Comparison of ENCODE assay signal across 8 cellular contexts in genomic region chr19:17419154-17419490, GRCh38. TPM values are rescaled to one million over a fixed set of nuclear protein-coding genes. Genes with fewer than 3 reads are reported as not detected.
DNase-seq lines count a peak whose midpoint lies in the region; ATAC-seq and TF ChIP-seq lines count a peak whose summit lies in the region.

No MANE protein-coding gene starts in this region.

- no peaks in the 10 kb centered on the region for H4K20me1 ChIP-seq in SK-N-SH (ENCODE audit: insufficient read depth)

- peaks cover 9% of the 10 kb centered on the region for H3K4me1 Mint-ChIP-seq in activated CD8-positive, alpha-beta T cell treated with anti-CD3 and anti-CD28 coated beads for 36 hours (ENCODE audit: low read depth)

- intact Hi-C loops in activated CD8-positive, alpha-beta T cell treated with anti-CD3 and anti-CD28 coated beads for 36 hours (cut with micrococcal nuclease) = no loop called here
- intact Hi-C loops in stomach (cut with DNase I; ENCODE audit: low total_unique reads) = no loop called here
- intact Hi-C loops in lower leg skin (cut with DNase I; ENCODE audit: low total_unique reads) = no loop called here

- peak overlapping the region; percentile 69; the same call in 1 of the 2 replicates for H3K9ac ChIP-seq in SK-N-SH

- peak overlapping the region; percentile 99 for H2AFZ ChIP-seq in SK-N-SH (ENCODE audit: low read depth)

- TF ChIP-seq RAD21 in SK-N-SH (IDR thresholded peaks at IDR 0.05; ENCODE audit: low read length) = no peak

- H3K36me3 Mint-ChIP-seq in activated CD8-positive, alpha-beta T cell treated with anti-CD3 and anti-CD28 coated beads for 36 hours (ENCODE audit: low read depth) = peaks cover 13% of the 10 kb centered on the region

- no peak for DNase-seq in SK-N-SH
- no peak for DNase-seq in activated CD8-positive, alpha-beta T cell treated with anti-CD3 and anti-CD28 coated beads for 36 hours
- no peak for DNase-seq in stomach
- DNase-seq in lower leg skin (ENCODE audit: low spot score in 2 of 2) = no peak
- no peak for DNase-seq in C1 segment of cervical spinal cord (lab: John Stamatoyannopoulos, UW)

- H3K36me3 ChIP-seq in SK-N-SH (replicated peaks in 1 of 2; ENCODE audit: control insufficient read depth in 1 of 2, insufficient read depth in 2 of 2, low read length in 1 of 2) = peaks cover 3 to 7% of the 10 kb centered on the region in 2 experiments
- H3K36me3 ChIP-seq in stomach = peaks cover 0 to 38% (median 27%) of the 10 kb centered on the region in 4 donors

- no peaks in the 10 kb centered on the region for H3K9me3 Mint-ChIP-seq in activated CD8-positive, alpha-beta T cell treated with anti-CD3 and anti-CD28 coated beads for 36 hours

- no peaks in the 10 kb centered on the region for H3K27me3 ChIP-seq in SK-N-SH (ENCODE audit: insufficient read depth)
- H3K27me3 ChIP-seq in stomach = peaks cover 0 to 15% (median 0%) of the 10 kb centered on the region in 3 donors

- H3K4me3 Mint-ChIP-seq in activated CD8-positive, alpha-beta T cell treated with anti-CD3 and anti-CD28 coated beads for 36 hours = peak overlapping the region; percentile 91

- TF ChIP-seq POLR2A in stomach (IDR thresholded peaks at IDR 0.05) (no peak), lower leg skin (IDR thresholded peaks at IDR 0.05) (no peak)

- TF ChIP-seq CTCF in SK-N-SH (IDR thresholded peaks at IDR 0.05) (no peak), stomach (IDR thresholded peaks at IDR 0.05) (no peak), lower leg skin (IDR thresholded peaks at IDR 0.05) (no peak)
- no peak for TF ChIP-seq CTCF in activated CD8-positive, alpha-beta T cell treated with anti-CD3 and anti-CD28 coated beads for 36 hours (IDR thresholded peaks at IDR 0.05)

- H3K4me1 ChIP-seq in SK-N-SH (ENCODE audit: control insufficient read depth in 1 of 2, insufficient read depth in 2 of 2, low read depth in 1 of 2, low read length in 1 of 2) = peaks cover 0 to 8% of the 10 kb centered on the region in 2 experiments; a peak in 1 of 4 replicates
- peaks cover 8 to 33% (median 18%) of the 10 kb centered on the region in 4 donors for H3K4me1 ChIP-seq in stomach

- H3K27ac Mint-ChIP-seq in activated CD8-positive, alpha-beta T cell treated with anti-CD3 and anti-CD28 coated beads for 36 hours = peak overlapping the region; percentile 90

- peak overlapping the region; percentile 59 to 76 for H3K27ac ChIP-seq in SK-N-SH (ENCODE audit: low read depth in 2 of 2, low read length in 1 of 2)
- peak overlapping the region; percentile 71 to 86 (median 81) for H3K27ac ChIP-seq in stomach

- H3K4me3 ChIP-seq in SK-N-SH (ENCODE audit: low read depth in 2 of 2, low read length in 1 of 2) = peak overlapping the region; percentile 34 to 75
- peak overlapping the region; percentile 34; the same call in 1 of the 2 replicates for H3K4me3 ChIP-seq in iPS-18c (ENCODE audit: insufficient read depth, low read depth, low read length)
- peak overlapping the region; percentile 69 to 92 (median 82) for H3K4me3 ChIP-seq in stomach
- no peak overlapping the region for H3K4me3 ChIP-seq in lower leg skin (ENCODE audit: low read depth, poor library complexity, severe bottlenecking)

- POLR2A ChIA-PET in SK-N-SH (lab: Yijun Ruan, JAX) = interaction anchor here (0.6 to 1.3 kb wide), 5 partner anchors 18 to 1300 kb away, joined by 3 to 7 read pairs (median 3); partner anchors contain the start of genes DDA1 and PGLS
- POLR2A ChIA-PET in activated CD8-positive, alpha-beta T cell treated with anti-CD3 and anti-CD28 coated beads for 36 hours (lab: Charles Lee) = interaction anchor here (0.6 to 3.1 kb wide), 8 partner anchors 10 to 440 kb away, joined by 3 to 22 read pairs (median 3); partner anchors contain the start of genes BST2, GTPBP3, PGLS and RPL18A

- H3K9me3 ChIP-seq in SK-N-SH (no peaks in the 10 kb centered on the region), iPS-18c (ENCODE audit: control insufficient read depth, insufficient read depth, low read length) (peaks cover 4% of the 10 kb centered on the region), stomach (no peaks in the 10 kb centered on the region)

- H3F3A ChIP-seq in SK-N-SH (replicated peaks; ENCODE audit: insufficient read depth) = peaks cover 7% of the 10 kb centered on the region

- H3K9me2 ChIP-seq in SK-N-SH = no peaks in the 10 kb centered on the region

- no peaks in the 10 kb centered on the region for H3K27me3 Mint-ChIP-seq in activated CD8-positive, alpha-beta T cell treated with anti-CD3 and anti-CD28 coated beads for 36 hours

- H3K4me2 ChIP-seq in SK-N-SH = peak overlapping the region; percentile 83

- CTCF ChIA-PET in SK-N-SH (lab: Yijun Ruan, JAX) = interaction anchor here (0.7 to 3.5 kb wide), 8 partner anchors 10 to 52 kb away, joined by 3 to 11 read pairs (median 4); no protein-coding TSS in a partner anchor
- CTCF ChIA-PET in activated CD8-positive, alpha-beta T cell treated with anti-CD3 and anti-CD28 coated beads for 36 hours (lab: Charles Lee) = interaction anchor here (0.8 to 3.3 kb wide), 12 partner anchors 10 to 77 kb away, joined by 3 to 10 read pairs (median 5); no protein-coding TSS in a partner anchor

- TF ChIP-seq EP300 in SK-N-SH (IDR thresholded peaks at IDR 0.05; ENCODE audit: borderline replicate concordance in 1 of 2, low read depth in 1 of 2, low read length in 1 of 2) = no peak
- no peak for TF ChIP-seq EP300 in stomach (IDR thresholded peaks at IDR 0.05)

- no peaks in the 10 kb centered on the region for H3K79me2 ChIP-seq in SK-N-SH (ENCODE audit: insufficient read depth)

- ATAC-seq in SK-N-SH treated with all-trans-retinoic acid at 6 μM for 48 hours = no peak
- ATAC-seq in activated CD8-positive, alpha-beta T cell treated with anti-CD3 and anti-CD28 coated beads for 36 hours = no peak
- ATAC-seq in GM21737 (IDR thresholded peaks at IDR 0.05; ENCODE audit: unreplicated experiment) = no peak

- 49% methylated on average over 6 of the region's 6 CpGs for WGBS in SK-N-SH (ENCODE audit: low lambda C conversion rate)
- WGBS in stomach, 5 donors = 26 to 48% (median 35%) methylated on average over 6 of the region's 6 CpGs
- 20 to 27% methylated on average over 6 of the region's 6 CpGs for WGBS in lower leg skin, 2 donors

TF ChIP-seq in SK-N-SH, 30 proteins besides CTCF, POLR2A, EP300 and RAD21 (continues in another document):
- no peak for TF ChIP-seq FOXM1 (IDR thresholded peaks at IDR 0.05; ENCODE audit: low read depth)
- no peak for TF ChIP-seq NFIC (IDR thresholded peaks at IDR 0.05; ENCODE audit: borderline replicate concordance)

TF ChIP-seq in SK-N-SH treated with all-trans-retinoic acid at 6 μM for 48 hours, 23 proteins besides CTCF, POLR2A, EP300 and RAD21 (continues in another document):
- TF ChIP-seq ISL1 (CRISPR knock-in tag; IDR thresholded peaks at IDR 0.05) = no peak
- TF ChIP-seq ESRRG (CRISPR knock-in tag; IDR thresholded peaks at IDR 0.05) = no peak
- TF ChIP-seq TOX (CRISPR knock-in tag; IDR thresholded peaks at IDR 0.05; ENCODE audit: borderline replicate concordance) = no peak
- no peak for TF ChIP-seq ZNF8 (CRISPR knock-in tag; IDR thresholded peaks at IDR 0.05)
- no peak for TF ChIP-seq ARNTL (CRISPR knock-in tag; IDR thresholded peaks at IDR 0.05; ENCODE audit: borderline replicate concordance, low read depth)
- no peak for TF ChIP-seq ZC3H10 (CRISPR knock-in tag; IDR thresholded peaks at IDR 0.05)
- no peak for TF ChIP-seq BACH2 (CRISPR knock-in tag; IDR thresholded peaks at IDR 0.05; ENCODE audit: borderline replicate concordance)
- no peak for TF ChIP-seq OSR1 (CRISPR knock-in tag; IDR thresholded peaks at IDR 0.05)
- no peak for TF ChIP-seq CSDC2 (CRISPR knock-in tag; IDR thresholded peaks at IDR 0.05)
- TF ChIP-seq ZFP30 (CRISPR knock-in tag; IDR thresholded peaks at IDR 0.05) = no peak

RNA-seq across cellular contexts. Expression of gene MVB12A, which starts 0.7 kb away (rescaled TPM):
- polyA plus RNA-seq in SK-N-SH (2012; rRNA removed) = 63.0 and 63.9 TPM in 2 replicates
- polyA plus RNA-seq in SK-N-SH (2012; cell fraction: cytosol; rRNA removed) = 24.9 and 43.9 TPM in 2 replicates
- polyA plus RNA-seq in SK-N-SH (2012; cell fraction: nucleus; rRNA removed) = 80.2 and 102 TPM in 2 replicates
- total RNA-seq in activated CD8-positive, alpha-beta T cell treated with anti-CD3 and anti-CD28 coated beads for 36 hours = 10 to 100 TPM; 28.1 to 31.8 TPM
- total RNA-seq in stomach = 10 to 100 TPM in 4 of 5 donors, 1 to 10 TPM in 1; 9.9 to 76.3 (median 44.0) TPM
- polyA plus RNA-seq in stomach = 10 to 100 TPM; 63.7 to 67.0 (median 66.0) TPM
- total RNA-seq in lower leg skin = 10 to 100 TPM; 66.8 to 86.4 (median 75.6) TPM

RNA-seq across cellular contexts. Expression of gene BST2, which starts 13.7 kb away (rescaled TPM):
- polyA plus RNA-seq in SK-N-SH (2012; rRNA removed) = 5.7 and 5.9 TPM in 2 replicates
- polyA plus RNA-seq in SK-N-SH (2012; cell fraction: cytosol; rRNA removed) = 4.8 and 6.0 TPM in 2 replicates
- polyA plus RNA-seq in SK-N-SH (2012; cell fraction: nucleus; rRNA removed) = 1.4 and 2.9 TPM in 2 replicates
- 10 to 100 TPM; 89.7 to 98.4 TPM for total RNA-seq in activated CD8-positive, alpha-beta T cell treated with anti-CD3 and anti-CD28 coated beads for 36 hours
- 100 to 1,000 TPM in 2 of 5 donors, 10 to 100 TPM in 2, 1 to 10 TPM in 1; 6.4 to 182 (median 38.4) TPM for total RNA-seq in stomach
- polyA plus RNA-seq in stomach = 10 to 100 TPM; 34.4 to 68.0 (median 59.1) TPM
- 10 to 100 TPM in 3 of 4 donors, 1 to 10 TPM in 1; 9.4 to 15.9 (median 12.5) TPM for total RNA-seq in lower leg skin

RNA-seq across cellular contexts. Expression of gene CCDC194, which starts 25.1 kb away (rescaled TPM):
- not detected in 2 replicates for polyA plus RNA-seq in SK-N-SH (2012; rRNA removed)
- polyA plus RNA-seq in SK-N-SH (2012; cell fraction: cytosol; rRNA removed) = not detected in 2 replicates
- polyA plus RNA-seq in SK-N-SH (2012; cell fraction: nucleus; rRNA removed) = 0.08 TPM in 1 of 2 replicates, not detected in the other
- total RNA-seq in activated CD8-positive, alpha-beta T cell treated with anti-CD3 and anti-CD28 coated beads for 36 hours = 1 to 10 TPM in 1 of 2 experiments, under 1 TPM in 1; 0.78 to 1.3 TPM
- total RNA-seq in stomach = not detected
- polyA plus RNA-seq in stomach = not detected
- total RNA-seq in lower leg skin = not detected

RNA-seq across cellular contexts. Expression of gene TMEM221, which starts 29.3 kb away (rescaled TPM):
- polyA plus RNA-seq in SK-N-SH (2012; rRNA removed) = 0.41 and 0.62 TPM in 2 replicates
- 0.22 and 0.30 TPM in 2 replicates for polyA plus RNA-seq in SK-N-SH (2012; cell fraction: cytosol; rRNA removed)
- polyA plus RNA-seq in SK-N-SH (2012; cell fraction: nucleus; rRNA removed) = 0.56 and 0.60 TPM in 2 replicates
- not detected for total RNA-seq in activated CD8-positive, alpha-beta T cell treated with anti-CD3 and anti-CD28 coated beads for 36 hours
- not detected for total RNA-seq in stomach
- under 1 TPM in 1 of 3 donors, not detected in 2; 0.20 TPM for polyA plus RNA-seq in stomach
- total RNA-seq in lower leg skin = 1 to 10 TPM in 1 of 4 donors, under 1 TPM in 2, not detected in 1; 0.42 to 1.3 (median 0.61) TPM

RNA-seq across cellular contexts. Expression of gene NXNL1, which starts 41.6 kb away (rescaled TPM):
- polyA plus RNA-seq in SK-N-SH (2012; rRNA removed) (not detected in 2 replicates), stomach (not detected)
- polyA plus RNA-seq in SK-N-SH (2012; cell fraction: cytosol; rRNA removed) = not detected in 2 replicates
- not detected in 2 replicates for polyA plus RNA-seq in SK-N-SH (2012; cell fraction: nucleus; rRNA removed)
- not detected for total RNA-seq in activated CD8-positive, alpha-beta T cell treated with anti-CD3 and anti-CD28 coated beads for 36 hours
- total RNA-seq in stomach (under 1 TPM in 1 of 5 donors, not detected in 4; 0.92 TPM), lower leg skin (not detected)
